8 cellular contexts compared by ENCODE assay signal in the genomic region with DNA sequence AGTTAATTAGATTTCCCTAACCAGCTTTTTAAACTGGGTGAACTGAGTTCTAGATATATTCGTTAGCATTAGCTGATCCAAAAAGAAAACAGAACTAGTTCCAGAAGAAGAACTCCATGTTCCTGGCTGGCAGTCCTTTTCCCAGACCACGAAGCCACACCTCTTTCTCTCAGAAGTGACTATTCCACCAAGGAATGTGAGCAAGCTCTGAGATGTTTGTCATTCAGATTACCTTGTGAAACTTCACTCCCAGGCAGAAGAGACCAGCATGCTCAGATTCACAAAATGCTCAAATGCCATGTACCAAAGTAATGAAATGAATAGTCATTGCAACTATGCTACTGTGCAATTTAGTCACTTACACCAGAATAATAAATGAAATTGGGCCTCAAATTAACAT. TPM values are rescaled to one million over a fixed set of nuclear protein-coding genes. Genes with fewer than 3 reads are reported as not detected.
DNase-seq lines count a peak whose midpoint lies in the region; ATAC-seq lines count a peak whose summit lies in the region.

No MANE protein-coding gene starts in this region.

- H3K4me2 ChIP-seq in neuronal stem cell (ENCODE audit: insufficient read depth, low read length, poor library complexity, severe bottlenecking), result no peak overlapping the region

- peak; percentile 77 for DNase-seq in AG08395 (ENCODE audit: low spot score)
- peak; percentile 76 for DNase-seq in LoVo (ENCODE audit: low spot score)
- peak; percentile 58 for DNase-seq in epithelial cell of prostate (ENCODE audit: low read depth, low spot score)
- DNase-seq in neuronal stem cell (ENCODE audit: low spot score), result no peak
- no peak for DNase-seq in SK-N-DZ (ENCODE audit: low spot score)
- no peak for DNase-seq in KG1 (lab: John Stamatoyannopoulos, UW)
- no peak for DNase-seq in NCI-H526 treated with DMSO at 0.1 percent for 48 hours (lab: John Stamatoyannopoulos, UW)

- H3K27me3 ChIP-seq in neuronal stem cell (ENCODE audit: control insufficient read depth in 3 of 3, insufficient read depth in 3 of 3, low read depth in 1 of 3, low read length in 3 of 3), result no peaks in the 10 kb centered on the region

- no peak overlapping the region for H2BK12ac ChIP-seq in neuronal stem cell (ENCODE audit: low read length)

- no peak overlapping the region for H2BK15ac ChIP-seq in neuronal stem cell (ENCODE audit: low read length)

- WGBS in neuronal stem cell (ENCODE audit: extremely low coverage in 2 of 2, insufficient read length in 2 of 2, insufficient replicate concordance in 1 of 2), 2 donors, result no CpG with 5 or more reads among the region's 2 CpGs

- no peak overlapping the region for H3K4ac ChIP-seq in neuronal stem cell (ENCODE audit: low read length)

- H3K9me3 ChIP-seq in neuronal stem cell (replicated peaks in 1 of 2; ENCODE audit: control insufficient read depth in 2 of 2, insufficient read depth in 1 of 2, low read depth in 1 of 2, low read length in 2 of 2), result no peaks in the 10 kb centered on the region

- H3K9ac ChIP-seq in neuronal stem cell (ENCODE audit: low read depth, low read length, poor library complexity), result no peak overlapping the region

- H2AFZ ChIP-seq in neuronal stem cell (ENCODE audit: low read length), result peak overlapping the region; percentile 37

- no peak overlapping the region for H2BK120ac ChIP-seq in neuronal stem cell (ENCODE audit: low read depth, low read length)

- no peak overlapping the region for H3K23ac ChIP-seq in neuronal stem cell (ENCODE audit: low read depth, low read length, poor library complexity)

- no peak overlapping the region for H4K8ac ChIP-seq in neuronal stem cell (ENCODE audit: low read depth, low read length)

- H3K27ac ChIP-seq in epithelial cell of prostate (peak overlapping the region; percentile 67), neuronal stem cell (replicated peaks; ENCODE audit: low read length) (no peak overlapping the region)

- no peak overlapping the region for H3K4me3 ChIP-seq in neuronal stem cell (ENCODE audit: low read length in 2 of 2)

- no peak overlapping the region for H4K91ac ChIP-seq in neuronal stem cell (ENCODE audit: low read depth, low read length, poor library complexity)

- H2BK5ac ChIP-seq in neuronal stem cell (ENCODE audit: low read length), result no peak overlapping the region

- peaks cover 3% of the 10 kb centered on the region for H3K79me1 ChIP-seq in neuronal stem cell (ENCODE audit: low read depth, low read length)

- peaks cover 14 to 25% of the 10 kb centered on the region in 2 donors for H3K4me1 ChIP-seq in neuronal stem cell (ENCODE audit: control insufficient read depth in 2 of 2, insufficient read depth in 1 of 2, low read depth in 1 of 2, low read length in 2 of 2)

- H3K18ac ChIP-seq in neuronal stem cell (ENCODE audit: low read length), result no peak overlapping the region

- no peaks in the 10 kb centered on the region for H3K36me3 ChIP-seq in neuronal stem cell (replicated peaks in 1 of 2; ENCODE audit: control insufficient read depth in 2 of 2, insufficient read depth in 2 of 2, low read length in 2 of 2)

- no peak overlapping the region for H3K14ac ChIP-seq in neuronal stem cell (ENCODE audit: low read length)

- no peak for ATAC-seq in HG03571 (IDR thresholded peaks at IDR 0.05; ENCODE audit: unreplicated experiment)

- no peak overlapping the region for H2AK5ac ChIP-seq in neuronal stem cell (ENCODE audit: low read depth, low read length)

RNA-seq across cellular contexts. Expression of a gene that starts 4.4 kb away (rescaled TPM):
- polyA plus RNA-seq in neuronal stem cell (2013, experiment 1 of 2), result 130 TPM
- polyA plus RNA-seq in neuronal stem cell (2013, experiment 2 of 2), result 125 TPM
- 34.9 and 39.0 TPM in 2 replicates for polyA plus RNA-seq in SK-N-DZ (2014; cell fraction: cytosol; rRNA removed)
- 37.0 and 42.1 TPM in 2 replicates for polyA plus RNA-seq in SK-N-DZ (2014; cell fraction: nucleus; rRNA removed)

Comparison
In these comparisons a context has a peak if more than half of its experiments do, and no peak if none do; other contexts are left out.
1. DNase-seq: peak in AG08395 (single experiment), LoVo (single experiment) and epithelial cell of prostate (single experiment); none in neuronal stem cell (single experiment), SK-N-DZ (single experiment), KG1 (single experiment) and NCI-H526 treated with DMSO at 0.1 percent for 48 hours (single experiment).